1 cellular context compared by ENCODE assay signal in the genomic region with DNA sequence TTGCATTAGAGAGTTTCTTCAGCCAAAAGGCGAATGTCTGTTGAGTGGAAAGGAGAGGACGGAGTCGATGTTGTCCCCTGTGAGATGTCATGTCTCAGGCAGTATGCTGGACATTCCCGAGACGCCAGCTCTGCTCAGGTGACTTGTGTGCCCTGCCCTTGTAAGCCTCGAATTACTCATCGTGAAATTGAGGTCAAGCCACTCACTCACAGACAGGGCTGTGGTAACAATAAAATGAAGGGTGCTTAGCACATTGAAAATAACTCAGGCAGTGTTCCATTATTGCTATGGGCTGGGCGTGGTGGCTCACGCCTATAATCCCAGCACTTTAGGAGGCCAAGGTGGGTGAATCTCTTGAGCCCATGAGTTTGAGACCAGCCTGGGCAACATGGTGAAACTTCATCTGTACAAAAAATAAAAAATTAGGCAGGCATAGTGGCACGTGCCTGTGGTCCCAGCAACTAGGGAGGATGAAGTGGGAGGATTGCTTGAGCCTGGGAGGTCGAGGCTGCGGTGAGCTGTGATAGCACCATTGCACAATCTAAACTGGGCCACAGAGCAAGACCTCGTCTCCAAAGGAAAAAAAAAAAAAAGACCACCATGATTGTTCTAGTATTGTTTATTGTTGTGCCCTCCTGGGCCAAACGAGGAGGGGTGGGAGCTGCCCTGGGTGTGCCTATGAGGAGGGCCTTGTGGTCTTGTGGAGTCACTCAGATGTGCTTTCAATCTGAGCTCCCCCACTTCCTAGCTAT.
TF ChIP-seq lines count a peak whose summit lies in the region.

No MANE protein-coding gene starts in this region.

TF ChIP-seq in GM23338, 12 proteins besides CTCF, POLR2A, EP300 and RAD21 (continued from another document):
- TF ChIP-seq, protein P1, sequence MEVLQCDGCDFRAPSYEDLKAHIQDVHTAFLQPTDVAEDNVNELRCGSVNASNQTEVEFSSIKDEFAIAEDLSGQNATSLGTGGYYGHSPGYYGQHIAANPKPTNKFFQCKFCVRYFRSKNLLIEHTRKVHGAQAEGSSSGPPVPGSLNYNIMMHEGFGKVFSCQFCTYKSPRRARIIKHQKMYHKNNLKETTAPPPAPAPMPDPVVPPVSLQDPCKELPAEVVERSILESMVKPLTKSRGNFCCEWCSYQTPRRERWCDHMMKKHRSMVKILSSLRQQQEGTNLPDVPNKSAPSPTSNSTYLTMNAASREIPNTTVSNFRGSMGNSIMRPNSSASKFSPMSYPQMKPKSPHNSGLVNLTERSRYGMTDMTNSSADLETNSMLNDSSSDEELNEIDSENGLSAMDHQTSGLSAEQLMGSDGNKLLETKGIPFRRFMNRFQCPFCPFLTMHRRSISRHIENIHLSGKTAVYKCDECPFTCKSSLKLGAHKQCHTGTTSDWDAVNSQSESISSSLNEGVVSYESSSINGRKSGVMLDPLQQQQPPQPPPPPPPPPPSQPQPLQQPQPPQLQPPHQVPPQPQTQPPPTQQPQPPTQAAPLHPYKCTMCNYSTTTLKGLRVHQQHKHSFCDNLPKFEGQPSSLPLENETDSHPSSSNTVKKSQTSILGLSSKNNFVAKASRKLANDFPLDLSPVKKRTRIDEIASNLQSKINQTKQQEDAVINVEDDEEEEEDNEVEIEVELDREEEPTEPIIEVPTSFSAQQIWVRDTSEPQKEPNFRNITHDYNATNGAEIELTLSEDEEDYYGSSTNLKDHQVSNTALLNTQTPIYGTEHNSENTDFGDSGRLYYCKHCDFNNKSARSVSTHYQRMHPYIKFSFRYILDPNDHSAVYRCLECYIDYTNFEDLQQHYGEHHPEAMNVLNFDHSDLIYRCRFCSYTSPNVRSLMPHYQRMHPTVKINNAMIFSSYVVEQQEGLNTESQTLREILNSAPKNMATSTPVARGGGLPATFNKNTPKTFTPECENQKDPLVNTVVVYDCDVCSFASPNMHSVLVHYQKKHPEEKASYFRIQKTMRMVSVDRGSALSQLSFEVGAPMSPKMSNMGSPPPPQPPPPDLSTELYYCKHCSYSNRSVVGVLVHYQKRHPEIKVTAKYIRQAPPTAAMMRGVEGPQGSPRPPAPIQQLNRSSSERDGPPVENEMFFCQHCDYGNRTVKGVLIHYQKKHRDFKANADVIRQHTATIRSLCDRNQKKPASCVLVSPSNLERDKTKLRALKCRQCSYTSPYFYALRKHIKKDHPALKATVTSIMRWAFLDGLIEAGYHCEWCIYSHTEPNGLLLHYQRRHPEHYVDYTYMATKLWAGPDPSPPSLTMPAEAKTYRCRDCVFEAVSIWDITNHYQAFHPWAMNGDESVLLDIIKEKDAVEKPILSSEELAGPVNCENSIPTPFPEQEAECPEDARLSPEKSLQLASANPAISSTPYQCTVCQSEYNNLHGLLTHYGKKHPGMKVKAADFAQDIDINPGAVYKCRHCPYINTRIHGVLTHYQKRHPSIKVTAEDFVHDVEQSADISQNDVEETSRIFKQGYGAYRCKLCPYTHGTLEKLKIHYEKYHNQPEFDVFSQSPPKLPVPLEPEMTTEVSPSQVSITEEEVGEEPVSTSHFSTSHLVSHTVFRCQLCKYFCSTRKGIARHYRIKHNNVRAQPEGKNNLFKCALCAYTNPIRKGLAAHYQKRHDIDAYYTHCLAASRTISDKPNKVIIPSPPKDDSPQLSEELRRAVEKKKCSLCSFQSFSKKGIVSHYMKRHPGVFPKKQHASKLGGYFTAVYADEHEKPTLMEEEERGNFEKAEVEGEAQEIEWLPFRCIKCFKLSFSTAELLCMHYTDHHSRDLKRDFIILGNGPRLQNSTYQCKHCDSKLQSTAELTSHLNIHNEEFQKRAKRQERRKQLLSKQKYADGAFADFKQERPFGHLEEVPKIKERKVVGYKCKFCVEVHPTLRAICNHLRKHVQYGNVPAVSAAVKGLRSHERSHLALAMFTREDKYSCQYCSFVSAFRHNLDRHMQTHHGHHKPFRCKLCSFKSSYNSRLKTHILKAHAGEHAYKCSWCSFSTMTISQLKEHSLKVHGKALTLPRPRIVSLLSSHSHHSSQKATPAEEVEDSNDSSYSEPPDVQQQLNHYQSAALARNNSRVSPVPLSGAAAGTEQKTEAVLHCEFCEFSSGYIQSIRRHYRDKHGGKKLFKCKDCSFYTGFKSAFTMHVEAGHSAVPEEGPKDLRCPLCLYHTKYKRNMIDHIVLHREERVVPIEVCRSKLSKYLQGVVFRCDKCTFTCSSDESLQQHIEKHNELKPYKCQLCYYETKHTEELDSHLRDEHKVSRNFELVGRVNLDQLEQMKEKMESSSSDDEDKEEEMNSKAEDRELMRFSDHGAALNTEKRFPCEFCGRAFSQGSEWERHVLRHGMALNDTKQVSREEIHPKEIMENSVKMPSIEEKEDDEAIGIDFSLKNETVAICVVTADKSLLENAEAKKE (CRISPR knock-in tag; IDR thresholded peaks at IDR 0.05) = no peak
- TF ChIP-seq, protein P2, sequence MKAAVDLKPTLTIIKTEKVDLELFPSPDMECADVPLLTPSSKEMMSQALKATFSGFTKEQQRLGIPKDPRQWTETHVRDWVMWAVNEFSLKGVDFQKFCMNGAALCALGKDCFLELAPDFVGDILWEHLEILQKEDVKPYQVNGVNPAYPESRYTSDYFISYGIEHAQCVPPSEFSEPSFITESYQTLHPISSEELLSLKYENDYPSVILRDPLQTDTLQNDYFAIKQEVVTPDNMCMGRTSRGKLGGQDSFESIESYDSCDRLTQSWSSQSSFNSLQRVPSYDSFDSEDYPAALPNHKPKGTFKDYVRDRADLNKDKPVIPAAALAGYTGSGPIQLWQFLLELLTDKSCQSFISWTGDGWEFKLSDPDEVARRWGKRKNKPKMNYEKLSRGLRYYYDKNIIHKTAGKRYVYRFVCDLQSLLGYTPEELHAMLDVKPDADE (IDR thresholded peaks at IDR 0.05) = no peak
- TF ChIP-seq EZH2 (IDR thresholded peaks at IDR 0.05; ENCODE audit: low read depth, unreplicated experiment) = no peak
- no peak for TF ChIP-seq POLR2AphosphoS5 (IDR thresholded peaks at IDR 0.05; ENCODE audit: low read depth)
- no peak for TF ChIP-seq ZNF331 (CRISPR knock-in tag; IDR thresholded peaks at IDR 0.05; ENCODE audit: low read depth)
- no peak for TF ChIP-seq ZNF114 (CRISPR knock-in tag; IDR thresholded peaks at IDR 0.05)
- TF ChIP-seq NANOG (IDR thresholded peaks at IDR 0.05; ENCODE audit: borderline replicate concordance) = no peak
- no peak for TF ChIP-seq JUNB (IDR thresholded peaks at IDR 0.05; ENCODE audit: unreplicated experiment)
- TF ChIP-seq EZH2phosphoT487 (IDR thresholded peaks at IDR 0.05; ENCODE audit: unreplicated experiment) = no peak
